ENCODE assay signal across 8 cellular contexts in genomic region chr5:41925555-41925946, GRCh38. TPM values are rescaled to one million over a fixed set of nuclear protein-coding genes. Genes with fewer than 3 reads are reported as not detected.
A peak's percentile ranks its signal among the peaks of the same experiment; 100 is the strongest.
DNase-seq lines count a peak whose midpoint lies in the region; ATAC-seq and TF ChIP-seq lines count a peak whose summit lies in the region.

No MANE protein-coding gene starts in this region.

- H3K27me3 ChIP-seq in PC-3 (ENCODE audit: low read length) = no peaks in the 10 kb centered on the region
- H3K27me3 ChIP-seq in mammary epithelial cell (ENCODE audit: insufficient read depth, low read length) = no peaks in the 10 kb centered on the region
- H3K27me3 ChIP-seq in kidney epithelial cell (ENCODE audit: control insufficient read depth, insufficient read depth, low read length) = no peaks in the 10 kb centered on the region

- H3K36me3 ChIP-seq in PC-3 (ENCODE audit: low read depth, low read length) = peaks cover 3% of the 10 kb centered on the region; the same call in 1 of the 2 replicates
- H3K36me3 ChIP-seq in mammary epithelial cell (ENCODE audit: insufficient read depth, low read length) = peaks cover 3% of the 10 kb centered on the region
- H3K36me3 ChIP-seq in kidney epithelial cell (ENCODE audit: control insufficient read depth, insufficient read depth, low read length) = no peaks in the 10 kb centered on the region

- H3K9me3 ChIP-seq in PC-3 (ENCODE audit: low read length) (no peaks in the 10 kb centered on the region), mammary epithelial cell (replicated peaks; ENCODE audit: insufficient read depth, low read length) (no peaks in the 10 kb centered on the region)

- H3K79me2 ChIP-seq in PC-3 (ENCODE audit: low read length) (no peaks in the 10 kb centered on the region), mammary epithelial cell (ENCODE audit: insufficient read depth, low read length) (no peaks in the 10 kb centered on the region)

- H3F3A ChIP-seq in PC-3 (ENCODE audit: low read length, unreplicated experiment) = no peaks in the 10 kb centered on the region

- H3K9me2 ChIP-seq in PC-3 (replicated peaks; ENCODE audit: low read length) = no peaks in the 10 kb centered on the region

- peak; percentile 5 for DNase-seq in stimulated activated naive CD4-positive, alpha-beta T cell treated with Interleukin-2 at 50 U/mL for 16 hours (lab: John Stamatoyannopoulos, UW)
- no peak for DNase-seq in stimulated activated naive CD4-positive, alpha-beta T cell (lab: John Stamatoyannopoulos, UW)
- peak; percentile 58 for DNase-seq in PC-3
- peak; percentile 24 for DNase-seq in mammary epithelial cell
- no peak for DNase-seq in kidney epithelial cell (ENCODE audit: low read depth)
- DNase-seq in stimulated activated CD4-positive, alpha-beta T cell treated with anti-CD3 and anti-CD28 coated beads, Interleukin-1b, Interleukin-23, amount 100 ng/mL, for 48 hours = peak; percentile 25
- DNase-seq in NCI-H226 = no peak

- ATAC-seq in HG03045 (IDR thresholded peaks at IDR 0.05; ENCODE audit: unreplicated experiment) (peak; percentile 39), PC-3 (peak; percentile 37)

- intact Hi-C loops in PC-3 (cut with micrococcal nuclease) (loop anchor here (1.0 to 10.0 kb wide), 3 partner anchors 69 to 842 kb away; no protein-coding TSS in a partner anchor), mammary epithelial cell (cut with micrococcal nuclease) (loop anchor here (2.0 kb wide), 3 partner anchors 21 to 69 kb away; partner anchors contain the start of gene RIMOC1)

- H4K20me1 ChIP-seq in PC-3 (ENCODE audit: low read length) (no peaks in the 10 kb centered on the region), mammary epithelial cell (ENCODE audit: insufficient read depth, low read length) (no peaks in the 10 kb centered on the region)

- H3K9ac ChIP-seq in PC-3 (ENCODE audit: low read length) = peak overlapping the region; percentile 95
- peak overlapping the region; percentile 88 for H3K9ac ChIP-seq in mammary epithelial cell (ENCODE audit: insufficient read depth, low read length)

- H2AFZ ChIP-seq in PC-3 (ENCODE audit: low read length) = peak overlapping the region; percentile 92
- H2AFZ ChIP-seq in mammary epithelial cell (ENCODE audit: low read depth, low read length) = peak overlapping the region; percentile 91

- peak overlapping the region; percentile 74 for H3K27ac ChIP-seq in PC-3 (ENCODE audit: low read length)
- peak overlapping the region; percentile 92 for H3K27ac ChIP-seq in mammary epithelial cell (ENCODE audit: insufficient read depth, low read depth, low read length)

- BruUV-seq in PC-3 (replicated peaks; lab: Mats Ljungman, UMichigan) (no TSS peak), mammary epithelial cell (replicated peaks; lab: Mats Ljungman, UMichigan) (no TSS peak)

- CTCF ChIA-PET in PC-3 (lab: Charles Lee) = interaction anchor here (0.6 to 1.0 kb wide), 2 partner anchors 44 to 69 kb away, joined by 3 read pairs; no protein-coding TSS in a partner anchor
- CTCF ChIA-PET in mammary epithelial cell (lab: Charles Lee; ENCODE audit: low non-redundant PET) = interaction anchor here (0.7 kb wide), 1 partner anchor 134 kb away, joined by 3 read pairs; no protein-coding TSS in a partner anchor

- in situ Hi-C loops in mammary epithelial cell (cut with MboI; ENCODE audit: low sequenced_read_pairs in 2 of 2) = no loop called here

- POLR2A ChIA-PET in PC-3 (lab: Charles Lee; ENCODE audit: unreplicated experiment) = no interaction called here

- TF ChIP-seq CTCF in PC-3 (conservative IDR thresholded peaks at IDR 0.05; ENCODE audit: low read depth, low read length) (no peak), mammary epithelial cell (conservative IDR thresholded peaks at IDR 0.05 in 1 of 2, IDR thresholded peaks at IDR 0.05 in 1 of 2; ENCODE audit: extremely low read depth in 1 of 2, insufficient read depth in 1 of 2, low read depth in 1 of 2, low read length in 2 of 2) (no peak), kidney epithelial cell (IDR thresholded peaks at IDR 0.05; ENCODE audit: insufficient read depth, low read length, poor library complexity, severe bottlenecking) (no peak)

- dilution Hi-C loops in mammary epithelial cell (cut with HindIII; ENCODE audit: low sequenced_read_pairs) = no loop called here

- peak overlapping the region; percentile 92 for H3K4me2 ChIP-seq in PC-3 (ENCODE audit: low read length)
- peak overlapping the region; percentile 78 for H3K4me2 ChIP-seq in mammary epithelial cell (ENCODE audit: insufficient read depth, low read depth, low read length)

- H3K4me1 ChIP-seq in PC-3 (ENCODE audit: insufficient read depth, low read length) (peaks cover 30% of the 10 kb centered on the region), mammary epithelial cell (ENCODE audit: insufficient read depth, low read length) (peaks cover 21% of the 10 kb centered on the region)

- WGBS in mammary epithelial cell (ENCODE audit: low coverage, missing lambda C conversion rate) = 3% methylated on average over 8 of the region's 18 CpGs

- peak overlapping the region; percentile 84 for H3K4me3 ChIP-seq in PC-3 (ENCODE audit: low read length)
- H3K4me3 ChIP-seq in mammary epithelial cell (replicated peaks in 1 of 3; ENCODE audit: insufficient read depth in 1 of 3, low read depth in 2 of 3, low read length in 3 of 3) = peak overlapping the region; percentile 60 to 72 (median 68)
- H3K4me3 ChIP-seq in kidney epithelial cell (ENCODE audit: low read depth, low read length) = peak overlapping the region; percentile 71

RNA-seq across cellular contexts. Expression of gene FBXO4, which starts 0.5 kb away (rescaled TPM):
- total RNA-seq in PC-3 (2014; rRNA removed) (11.5 and 18.1 TPM in 2 replicates), mammary epithelial cell (1 to 10 TPM; 8.0 to 8.8 TPM), kidney epithelial cell (4.8 and 5.8 TPM in 2 replicates)
- polyA plus RNA-seq in mammary epithelial cell = 6.1 TPM
- not detected for polyA minus RNA-seq in mammary epithelial cell

RNA-seq across cellular contexts. Expression of gene RIMOC1, which starts 21.4 kb away (rescaled TPM):
- total RNA-seq in PC-3 (2014; rRNA removed) (10.3 and 11.3 TPM in 2 replicates), mammary epithelial cell (10 to 100 TPM; 16.7 to 31.5 TPM), kidney epithelial cell (30.7 and 33.6 TPM in 2 replicates)
- 11.2 TPM for polyA plus RNA-seq in mammary epithelial cell
- polyA minus RNA-seq in mammary epithelial cell = 16.4 TPM

RNA-seq across cellular contexts. Expression of gene OXCT1, which starts 55.3 kb away (rescaled TPM):
- total RNA-seq in PC-3 (2014; rRNA removed) (25.5 and 30.8 TPM in 2 replicates), mammary epithelial cell (10 to 100 TPM; 18.2 to 36.4 TPM), kidney epithelial cell (20.9 and 21.0 TPM in 2 replicates)
- polyA plus RNA-seq in mammary epithelial cell = 24.3 TPM
- 14.9 TPM for polyA minus RNA-seq in mammary epithelial cell

Comparison
In these comparisons a context has a peak if more than half of its experiments do, and no peak if none do; other contexts are left out.
1. DNase-seq: peak in stimulated activated naive CD4-positive, alpha-beta T cell treated with Interleukin-2 at 50 U/mL for 16 hours (single experiment), PC-3 (single experiment), mammary epithelial cell (single experiment) and stimulated activated CD4-positive, alpha-beta T cell treated with anti-CD3 and anti-CD28 coated beads, Interleukin-1b, Interleukin-23, amount 100 ng/mL, for 48 hours (single experiment); none in stimulated activated naive CD4-positive, alpha-beta T cell (0 of 6), kidney epithelial cell (single experiment) and NCI-H226 (single experiment).
2. Peak in every context shown above with its lines, with median percentiles within 50 percentile points of each other: H3K4me3 ChIP-seq.